ENCODE assay signal across 8 cellular contexts in genomic region chr2:70133521-70134348, GRCh38. TPM values are rescaled to one million over a fixed set of nuclear protein-coding genes. Genes with fewer than 3 reads are reported as not detected.
DNase-seq lines count a peak whose midpoint lies in the region; ATAC-seq and TF ChIP-seq lines count a peak whose summit lies in the region.

No MANE protein-coding gene starts in this region.

- H3K9ac ChIP-seq in subcutaneous abdominal adipose tissue (ENCODE audit: low read length in 5 of 5) = peak overlapping the region; percentile 14 to 79 (median 51)

- no peak for TF ChIP-seq CTCF in heart left ventricle (IDR thresholded peaks at IDR 0.05)
- TF ChIP-seq CTCF in activated B cell treated with CpG ODN at 0.5 μM for 24 hours (IDR thresholded peaks at IDR 0.05) = no peak
- TF ChIP-seq CTCF in gastroesophageal sphincter (IDR thresholded peaks at IDR 0.05) = no peak

- H3K27me3 ChIP-seq in heart left ventricle (no peaks in the 10 kb centered on the region), gastroesophageal sphincter (no peaks in the 10 kb centered on the region), subcutaneous abdominal adipose tissue (ENCODE audit: control insufficient read depth in 5 of 5, insufficient read depth in 4 of 5, low read length in 5 of 5) (no peaks in the 10 kb centered on the region)

- ATAC-seq in heart left ventricle (peak in 2 of 4 donors; percentile 8 to 40), Right ventricle myocardium inferior (no peak), activated B cell treated with CpG ODN at 0.5 μM for 24 hours (ENCODE audit: low read depth) (peak; percentile 47), gastroesophageal sphincter (no peak), HG03521 (IDR thresholded peaks at IDR 0.05; ENCODE audit: unreplicated experiment) (no peak)

- no peak for DNase-seq in heart left ventricle
- no peak for DNase-seq in Right ventricle myocardium inferior (ENCODE audit: missing footprints)
- no peak for DNase-seq in activated B cell treated with CpG ODN at 0.5 μM for 24 hours
- no peak for DNase-seq in NCI-H1048 (lab: John Stamatoyannopoulos, UW)
- DNase-seq in medulla oblongata (ENCODE audit: extremely low spot score) = no peak

- CTCF ChIA-PET in activated B cell treated with CpG ODN at 0.5 μM for 24 hours (lab: Charles Lee) = interaction anchor here (1.0 to 3.0 kb wide), 8 partner anchors 8 to 221 kb away, joined by 3 to 17 read pairs (median 8); no protein-coding TSS in a partner anchor

- no peaks in the 10 kb centered on the region for H3K9me3 Mint-ChIP-seq in activated B cell treated with CpG ODN at 0.5 μM for 24 hours

- WGBS in heart left ventricle, 4 donors = 58 to 74% (median 60%) methylated on average over 10 of the region's 10 CpGs
- 35 to 66% methylated on average over 7 to 9 of the region's 10 CpGs for WGBS in gastroesophageal sphincter (ENCODE audit: low coverage in 1 of 2), 2 donors

- no peak for TF ChIP-seq EP300 in gastroesophageal sphincter (IDR thresholded peaks at IDR 0.05)

- POLR2A ChIA-PET in activated B cell treated with CpG ODN at 0.5 μM for 24 hours (lab: Charles Lee) = interaction anchor here (1.2 to 15.1 kb wide), 12 partner anchors 8 to 227 kb away, joined by 3 to 976 read pairs (median 28); partner anchors contain the start of genes C2orf42, MXD1, PCBP1 and SNRPG

- H3K4me1 Mint-ChIP-seq in activated B cell treated with CpG ODN at 0.5 μM for 24 hours = peaks cover 67% of the 10 kb centered on the region

- peak overlapping the region in 2 of 12 donors; percentile 13 to 20 for H3K4me3 ChIP-seq in heart left ventricle
- no peak overlapping the region for H3K4me3 ChIP-seq in gastroesophageal sphincter
- H3K4me3 ChIP-seq in subcutaneous abdominal adipose tissue (ENCODE audit: low read depth in 1 of 5, low read length in 5 of 5) = peak overlapping the region in 1 of 5 donors; percentile 17

- intact Hi-C loops in heart left ventricle (cut with DNase I) = loop anchor here in 2 of 10 donors (2.0 kb wide), 1 partner anchor 47 kb away; the partner anchor contains the start of gene PCBP1 (in 2 of the 2)
- intact Hi-C loops in Right ventricle myocardium inferior (cut with DNase I) = no loop called here
- intact Hi-C loops in activated B cell treated with CpG ODN at 0.5 μM for 24 hours (cut with micrococcal nuclease) = loop anchor here (1.0 to 2.0 kb wide), 3 partner anchors 8 to 47 kb away; partner anchors contain the start of gene PCBP1

- H3K9me3 ChIP-seq in heart left ventricle (no peaks in the 10 kb centered on the region), gastroesophageal sphincter (no peaks in the 10 kb centered on the region), subcutaneous abdominal adipose tissue (ENCODE audit: control insufficient read depth in 5 of 5, low read length in 5 of 5) (no peaks in the 10 kb centered on the region)

- TF ChIP-seq POLR2A in heart left ventricle (IDR thresholded peaks at IDR 0.05) = no peak
- no peak for TF ChIP-seq POLR2A in gastroesophageal sphincter (IDR thresholded peaks at IDR 0.05)

- peaks cover 4% of the 10 kb centered on the region for H3K36me3 Mint-ChIP-seq in activated B cell treated with CpG ODN at 0.5 μM for 24 hours (ENCODE audit: low read depth)

- H3K27ac Mint-ChIP-seq in activated B cell treated with CpG ODN at 0.5 μM for 24 hours = peak overlapping the region; percentile 99

- no peaks in the 10 kb centered on the region for H3K27me3 Mint-ChIP-seq in activated B cell treated with CpG ODN at 0.5 μM for 24 hours

- peak overlapping the region; percentile 92 for H3K4me3 Mint-ChIP-seq in activated B cell treated with CpG ODN at 0.5 μM for 24 hours

- H3K36me3 ChIP-seq in heart left ventricle = no peaks in the 10 kb centered on the region
- H3K36me3 ChIP-seq in gastroesophageal sphincter = no peaks in the 10 kb centered on the region
- H3K36me3 ChIP-seq in subcutaneous abdominal adipose tissue (ENCODE audit: control insufficient read depth in 5 of 5, insufficient read depth in 5 of 5, low read length in 5 of 5) = no peaks in the 10 kb centered on the region

- H3K4me1 ChIP-seq in heart left ventricle (peaks cover 10 to 74% (median 40%) of the 10 kb centered on the region in 12 donors), gastroesophageal sphincter (peaks cover 10 to 60% (median 25%) of the 10 kb centered on the region in 3 donors), subcutaneous abdominal adipose tissue (ENCODE audit: control insufficient read depth in 5 of 5, insufficient read depth in 5 of 5, low read length in 5 of 5) (peaks cover 17 to 51% (median 40%) of the 10 kb centered on the region in 5 donors)

- H3K27ac ChIP-seq in heart left ventricle (peak overlapping the region; percentile 82 to 95 (median 91)), gastroesophageal sphincter (peak overlapping the region; percentile 87 to 99 (median 92)), subcutaneous abdominal adipose tissue (ENCODE audit: low read depth, low read length) (peak overlapping the region; percentile 100)

RNA-seq across cellular contexts. Expression of gene PCBP1, which starts 46.5 kb away (rescaled TPM):
- 100 to 1,000 TPM; 106 to 274 (median 199) TPM for total RNA-seq in heart left ventricle
- 100 to 1,000 TPM; 212 to 296 TPM for polyA plus RNA-seq in heart left ventricle
- 203 TPM for total RNA-seq in Right ventricle myocardium inferior
- 370 and 379 TPM in 2 replicates for total RNA-seq in activated B cell treated with CpG ODN at 0.5 μM for 24 hours
- total RNA-seq in gastroesophageal sphincter = 100 to 1,000 TPM; 117 to 222 (median 167) TPM

RNA-seq across cellular contexts. Expression of gene C2orf42, which starts 57.1 kb away (rescaled TPM):
- total RNA-seq in heart left ventricle (10 to 100 TPM in 5 of 9 donors, 1 to 10 TPM in 4; 6.2 to 14.9 (median 10.9) TPM), Right ventricle myocardium inferior (14.1 TPM), activated B cell treated with CpG ODN at 0.5 μM for 24 hours (28.4 and 34.8 TPM in 2 replicates), gastroesophageal sphincter (10 to 100 TPM; 17.5 to 32.1 (median 23.2) TPM)
- polyA plus RNA-seq in heart left ventricle = 1 to 10 TPM; 3.5 to 6.5 TPM
